ENCODE assay signal across 8 cellular contexts in genomic region chr9:22008662-22009562, GRCh38. TPM values are rescaled to one million over a fixed set of nuclear protein-coding genes. Genes with fewer than 3 reads are reported as not detected.
DNase-seq lines count a peak whose midpoint lies in the region; ATAC-seq and TF ChIP-seq lines count a peak whose summit lies in the region.

A gene with protein sequence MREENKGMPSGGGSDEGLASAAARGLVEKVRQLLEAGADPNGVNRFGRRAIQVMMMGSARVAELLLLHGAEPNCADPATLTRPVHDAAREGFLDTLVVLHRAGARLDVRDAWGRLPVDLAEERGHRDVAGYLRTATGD (minus strand): TSS chr9:22009305. CDS start chr9:22008953, 352 bp downstream.

- ATAC-seq in GM21528 (IDR thresholded peaks at IDR 0.05; ENCODE audit: low FRiP score, unreplicated experiment) (peak; percentile 93), Right ventricle myocardium inferior (peak; percentile 100)
- ATAC-seq in activated naive CD8-positive, alpha-beta T cell treated with anti-CD3 and anti-CD28 coated beads, Interleukin-2, amount 10 ng/mL, durations not matched to agents 7 days and 5 days (ENCODE audit: low read depth), result peak; percentile 76

- DNase-seq in DMS53 (lab: John Stamatoyannopoulos, UW), result peak; percentile 95
- DNase-seq in HuH-7 (ENCODE audit: low spot score), result peak; percentile 83
- peak; percentile 89 for DNase-seq in activated naive CD8-positive, alpha-beta T cell treated with anti-CD3 and anti-CD28 coated beads, Interleukin-2, amount 10 ng/mL, durations not matched to agents 7 days and 5 days
- DNase-seq in Right ventricle myocardium inferior (ENCODE audit: missing footprints), result peak; percentile 96
- peak; percentile 99 for DNase-seq in osteocyte (ENCODE audit: extremely low spot score, unreplicated experiment)
- peak in 1 of 2 donors; percentile 92 for DNase-seq in vagina (ENCODE audit: extremely low spot score in 2 of 2)

- H3K36me3 Mint-ChIP-seq in activated naive CD8-positive, alpha-beta T cell treated with anti-CD3 and anti-CD28 coated beads, Interleukin-2, amount 10 ng/mL, durations not matched to agents 7 days and 5 days, result peaks cover 9% of the 10 kb centered on the region
- peaks cover 26% of the 10 kb centered on the region for H3K36me3 Mint-ChIP-seq in osteocyte (ENCODE audit: unreplicated experiment)

- H3K27me3 ChIP-seq in vagina, result no peaks in the 10 kb centered on the region

- peak; percentile 99 for TF ChIP-seq CTCF in osteocyte (IDR thresholded peaks at IDR 0.05)
- TF ChIP-seq CTCF in vagina (IDR thresholded peaks at IDR 0.05), result peak; percentile 56 to 83 (median 74)

- POLR2A ChIA-PET in activated naive CD8-positive, alpha-beta T cell treated with anti-CD3 and anti-CD28 coated beads, Interleukin-2, amount 10 ng/mL, durations not matched to agents 7 days and 5 days (lab: Charles Lee), result interaction anchor here (0.7 to 1.5 kb wide), 4 partner anchors 13 to 111 kb away, joined by 3 to 8 read pairs (median 5); partner anchors contain the start of genes CDKN2A and CDKN2B-AS1

- intact Hi-C loops in Right ventricle myocardium inferior (cut with DNase I), result loop anchor here (2.0 to 10.0 kb wide), 2 partner anchors 96 to 194 kb away; no protein-coding TSS in a partner anchor
- intact Hi-C loops in vagina (cut with DNase I), result no loop called here

- H3K4me3 ChIP-seq in vagina, result peak within 1 kb of the TSS; percentile 62 to 78

- H3K4me3 Mint-ChIP-seq in activated naive CD8-positive, alpha-beta T cell treated with anti-CD3 and anti-CD28 coated beads, Interleukin-2, amount 10 ng/mL, durations not matched to agents 7 days and 5 days, result peak within 1 kb of the TSS; percentile 90
- peak within 1 kb of the TSS; percentile 96 for H3K4me3 Mint-ChIP-seq in osteocyte (ENCODE audit: unreplicated experiment)

- peak within 1 kb of the TSS; percentile 93 for H3K27ac ChIP-seq in vagina

- H3K9me3 ChIP-seq in vagina, result no peaks in the 10 kb centered on the region

- peaks cover 0 to 11% of the 10 kb centered on the region in 2 donors for H3K36me3 ChIP-seq in vagina

- H3K4me1 ChIP-seq in vagina, result peaks cover 26% of the 10 kb centered on the region

- peaks cover 1% of the 10 kb centered on the region for H3K9me3 Mint-ChIP-seq in activated naive CD8-positive, alpha-beta T cell treated with anti-CD3 and anti-CD28 coated beads, Interleukin-2, amount 10 ng/mL, durations not matched to agents 7 days and 5 days
- no peaks in the 10 kb centered on the region for H3K9me3 Mint-ChIP-seq in osteocyte (ENCODE audit: unreplicated experiment)

- TF ChIP-seq POLR2A in Raji (IDR thresholded peaks at IDR 0.05; ENCODE audit: insufficient read depth, low read depth, low read length) (peak; percentile 93), vagina (IDR thresholded peaks at IDR 0.05) (peak in 1 of 2 donors; percentile 27)

- peaks cover 27% of the 10 kb centered on the region for H3K4me1 Mint-ChIP-seq in activated naive CD8-positive, alpha-beta T cell treated with anti-CD3 and anti-CD28 coated beads, Interleukin-2, amount 10 ng/mL, durations not matched to agents 7 days and 5 days
- H3K4me1 Mint-ChIP-seq in osteocyte (ENCODE audit: unreplicated experiment), result peaks cover 42% of the 10 kb centered on the region

- no peak within 1 kb of the TSS for H3K27ac Mint-ChIP-seq in activated naive CD8-positive, alpha-beta T cell treated with anti-CD3 and anti-CD28 coated beads, Interleukin-2, amount 10 ng/mL, durations not matched to agents 7 days and 5 days
- H3K27ac Mint-ChIP-seq in osteocyte (ENCODE audit: unreplicated experiment), result peak within 1 kb of the TSS; percentile 96

- peaks cover 77% of the 10 kb centered on the region for H3K27me3 Mint-ChIP-seq in activated naive CD8-positive, alpha-beta T cell treated with anti-CD3 and anti-CD28 coated beads, Interleukin-2, amount 10 ng/mL, durations not matched to agents 7 days and 5 days
- H3K27me3 Mint-ChIP-seq in osteocyte (ENCODE audit: unreplicated experiment), result peaks cover 3% of the 10 kb centered on the region

RNA-seq across cellular contexts. Expression of the gene that starts here (rescaled TPM):
- 1 to 10 TPM; 1.4 to 2.1 TPM for total RNA-seq in activated naive CD8-positive, alpha-beta T cell treated with anti-CD3 and anti-CD28 coated beads, Interleukin-2, amount 10 ng/mL, durations not matched to agents 7 days and 5 days
- total RNA-seq in Right ventricle myocardium inferior, result 3.0 TPM
- 22.9 and 23.3 TPM in 2 replicates for total RNA-seq in osteocyte
- total RNA-seq in vagina, result 67.0 TPM
